In the genomic region with DNA sequence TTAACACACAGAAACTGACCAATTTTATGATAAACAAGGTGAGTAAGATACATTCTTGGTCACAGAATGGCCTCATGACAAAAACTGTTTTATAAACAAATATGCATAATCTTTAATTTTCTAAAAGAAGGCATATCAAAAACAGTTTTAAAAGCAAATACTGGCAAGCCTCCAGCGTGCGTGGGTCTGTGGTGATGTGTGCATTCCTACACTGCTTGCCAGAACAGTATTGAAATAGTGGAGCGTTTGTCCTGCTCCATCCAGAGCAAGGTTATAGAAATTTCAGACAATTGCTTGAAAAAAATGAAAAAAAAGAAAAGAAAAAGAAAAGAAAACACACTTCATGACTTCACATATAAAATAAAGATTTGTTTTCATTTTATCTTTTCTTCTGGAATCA, we compare ENCODE assay signal across 21 cellular contexts.
DNase-seq lines count a peak whose midpoint lies in the region; FAIRE-seq and TF ChIP-seq lines count a peak whose summit lies in the region.
"Had no signal": no experiment of that assay in that cellular context is flagged by ENCODE, and none has a peak within 500 bp of the region (broad histone marks: within the 10 kb centered on the region; RNA-seq: fewer than 3 reads in every experiment).

No MANE protein-coding gene starts in this region.

- DNase-seq in M059J (ENCODE audit: low read depth), result peak; percentile 10
- DNase-seq in astrocyte of the hippocampus (ENCODE audit: low read depth, low spot score), result peak; percentile 68
- peak; percentile 52 to 62 for DNase-seq in fibroblast of lung (ENCODE audit: low read depth in 2 of 2)
- peak; percentile 31 for DNase-seq in non-pigmented ciliary epithelial cell (ENCODE audit: low read depth)
- DNase-seq in superior temporal gyrus (ENCODE audit: extremely low spot score), result no peak
- no peak for DNase-seq in NCI-H510A (lab: John Stamatoyannopoulos, UW)
- DNase-seq in D721Med (ENCODE audit: insufficient read length, low spot score), result no peak
- DNase-seq: Calu3, DMS153, DND-41, HCEC 1CT, IMR-90, KG1, MM.1S, NCI-H2029 treated with DMSO at 0.1 percent for 48 hours, NCI-H446 treated with DMSO at 0.1 percent for 48 hours, NCI-H526 treated with DMSO at 0.1 percent for 48 hours, RPMI8226, SHP77 treated with DMSO at 0.1 percent for 48 hours had no signal

- H3K79me2 ChIP-seq in fibroblast of lung (ENCODE audit: control insufficient read depth, insufficient read depth, low read length), result no peaks in the 10 kb centered on the region

- no peaks in the 10 kb centered on the region for H3K4me1 ChIP-seq in fibroblast of lung (ENCODE audit: control insufficient read depth, extremely low read depth, insufficient read depth, low read length)

- H3K27me3 ChIP-seq in fibroblast of lung (ENCODE audit: control insufficient read depth, insufficient read depth, low read length), result no peaks in the 10 kb centered on the region

- FAIRE-seq in D721Med (lab: Jason Lieb, UNC), result no peak
- FAIRE-seq: GM18507 had no signal

- TF ChIP-seq CTCF in fibroblast of lung (conservative IDR thresholded peaks at IDR 0.05 in 1 of 2, IDR thresholded peaks at IDR 0.05 in 1 of 2; ENCODE audit: low read depth in 1 of 2, low read length in 2 of 2), result no peak
- no peak for TF ChIP-seq CTCF in D721Med (IDR thresholded peaks at IDR 0.05; ENCODE audit: insufficient read depth, missing control alignments)

- no peak overlapping the region for H3K4me3 ChIP-seq in fibroblast of lung (replicated peaks in 1 of 4; ENCODE audit: control extremely low read depth in 1 of 4, insufficient read depth in 1 of 4, low read depth in 3 of 4, low read length in 4 of 4)
- H3K4me3 ChIP-seq: GM23338 had no signal

- no peak overlapping the region for H3K9ac ChIP-seq in fibroblast of lung (ENCODE audit: insufficient read depth, low read length)

- no peaks in the 10 kb centered on the region for H3K36me3 ChIP-seq in fibroblast of lung (ENCODE audit: control insufficient read depth, insufficient read depth, low read length)

- no peak overlapping the region for H3K4me2 ChIP-seq in fibroblast of lung (ENCODE audit: extremely low read depth, insufficient read depth, low read length)
- H3K4me2 ChIP-seq: GM23338 had no signal

- H3K9me3 ChIP-seq in fibroblast of lung (ENCODE audit: control insufficient read depth, insufficient read depth, low read depth, low read length), result no peaks in the 10 kb centered on the region

- no peaks in the 10 kb centered on the region for H4K20me1 ChIP-seq in fibroblast of lung (ENCODE audit: control insufficient read depth, extremely low read depth, insufficient read depth, low read length)

- H2AFZ ChIP-seq in fibroblast of lung (ENCODE audit: low read length), result no peak overlapping the region
- H2AFZ ChIP-seq: GM23338 had no signal

- no peak overlapping the region for H3K27ac ChIP-seq in fibroblast of lung (ENCODE audit: insufficient read depth, low read length)

Comparison
In these comparisons a context has a peak if more than half of its experiments do, and no peak if none do; other contexts are left out.
1. DNase-seq: peak in M059J (single experiment), astrocyte of the hippocampus (single experiment), fibroblast of lung (2 of 2) and non-pigmented ciliary epithelial cell (single experiment); none in superior temporal gyrus (single experiment), NCI-H510A (single experiment) and D721Med (single experiment).